1 cellular context compared by ENCODE assay signal in the genomic region with DNA sequence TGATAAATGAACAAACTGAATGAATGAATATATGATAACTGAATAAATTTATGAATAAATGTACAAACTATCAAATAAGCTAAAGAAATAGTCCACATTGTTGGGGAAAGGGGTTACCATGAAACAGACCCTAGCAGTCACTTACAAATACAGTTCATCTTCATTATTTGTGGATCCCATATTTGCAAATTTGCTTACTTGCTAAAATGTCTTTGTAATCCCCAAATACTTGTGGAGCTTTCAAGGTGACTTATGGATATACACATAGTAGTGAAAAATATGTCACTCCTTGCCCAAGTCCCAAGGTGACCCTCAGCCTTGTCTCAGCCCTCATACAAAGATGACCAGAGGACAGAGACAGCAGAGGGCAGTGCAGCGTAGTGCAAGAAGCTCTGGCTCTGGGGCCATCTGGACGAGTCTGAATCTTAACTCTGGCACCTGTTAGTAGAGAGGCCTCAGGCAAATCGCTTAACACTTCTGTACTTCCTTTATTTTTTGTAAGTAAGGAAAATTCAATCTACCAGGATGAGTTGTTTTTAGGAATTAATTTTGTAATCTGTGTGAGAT.
TF ChIP-seq lines count a peak whose summit lies in the region.

No MANE protein-coding gene starts in this region.

TF ChIP-seq in HepG2, 621 proteins besides CTCF, POLR2A, EP300 and RAD21 (continued from another document):
- TF ChIP-seq, protein P1, sequence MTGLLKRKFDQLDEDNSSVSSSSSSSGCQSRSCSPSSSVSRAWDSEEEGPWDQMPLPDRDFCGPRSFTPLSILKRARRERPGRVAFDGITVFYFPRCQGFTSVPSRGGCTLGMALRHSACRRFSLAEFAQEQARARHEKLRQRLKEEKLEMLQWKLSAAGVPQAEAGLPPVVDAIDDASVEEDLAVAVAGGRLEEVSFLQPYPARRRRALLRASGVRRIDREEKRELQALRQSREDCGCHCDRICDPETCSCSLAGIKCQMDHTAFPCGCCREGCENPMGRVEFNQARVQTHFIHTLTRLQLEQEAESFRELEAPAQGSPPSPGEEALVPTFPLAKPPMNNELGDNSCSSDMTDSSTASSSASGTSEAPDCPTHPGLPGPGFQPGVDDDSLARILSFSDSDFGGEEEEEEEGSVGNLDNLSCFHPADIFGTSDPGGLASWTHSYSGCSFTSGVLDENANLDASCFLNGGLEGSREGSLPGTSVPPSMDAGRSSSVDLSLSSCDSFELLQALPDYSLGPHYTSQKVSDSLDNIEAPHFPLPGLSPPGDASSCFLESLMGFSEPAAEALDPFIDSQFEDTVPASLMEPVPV (CRISPR knock-in tag; IDR thresholded peaks at IDR 0.05): no peak
